ENCODE assay signal across 13 cellular contexts in genomic region chr7:26279405-26279804, GRCh38. TPM values are rescaled to one million over a fixed set of nuclear protein-coding genes. Genes with fewer than 3 reads are reported as not detected.
DNase-seq lines count a peak whose midpoint lies in the region; ATAC-seq, FAIRE-seq and TF ChIP-seq lines count a peak whose summit lies in the region.
"Had no signal": no experiment of that assay in that cellular context is flagged by ENCODE, and none has a peak within 500 bp of the region (broad histone marks: within the 10 kb centered on the region; RNA-seq: fewer than 3 reads in every experiment).

No MANE protein-coding gene starts in this region.

- no peak for TF ChIP-seq POLR2A in H1 (IDR thresholded peaks at IDR 0.05; ENCODE audit: control extremely low read depth in 1 of 2, low read depth in 2 of 2, low read length in 2 of 2)

- H3K9me3 Mint-ChIP-seq in CD4-positive, CD25-positive, alpha-beta regulatory T cell: no peaks in the 10 kb centered on the region
- H3K9me3 Mint-ChIP-seq: nephron had no signal

- H3K4me3 ChIP-seq in CD4-positive, CD25-positive, alpha-beta regulatory T cell (ENCODE audit: low read depth, low read length): peak overlapping the region; percentile 63
- H3K4me3 ChIP-seq in H1 (ENCODE audit: extremely low read depth in 1 of 4, insufficient read depth in 2 of 4, low read depth in 3 of 4, low read length in 4 of 4): no peak overlapping the region
- H3K4me3 ChIP-seq: thyroid gland had no signal

- H2BK12ac ChIP-seq in H1 (ENCODE audit: low read depth, low read length): no peak overlapping the region

- H3K4ac ChIP-seq in H1 (replicated peaks; ENCODE audit: insufficient read length, low read depth, low read length): no peak overlapping the region

- peak overlapping the region; percentile 14 for H3K27ac ChIP-seq in CD4-positive, CD25-positive, alpha-beta regulatory T cell (ENCODE audit: insufficient read depth, low read length, poor library complexity, severe bottlenecking)
- H3K27ac ChIP-seq in H1 (ENCODE audit: low read depth, low read length): no peak overlapping the region
- H3K27ac ChIP-seq: thyroid gland had no signal

- H3K23ac ChIP-seq in H1 (ENCODE audit: insufficient read length): no peak overlapping the region

- no peak overlapping the region for H3K14ac ChIP-seq in H1 (ENCODE audit: insufficient read length)

- no peak overlapping the region for H3K4me2 ChIP-seq in H1 (ENCODE audit: insufficient read depth in 1 of 2, low read depth in 2 of 2, low read length in 2 of 2)

- no peak overlapping the region for H4K91ac ChIP-seq in H1 (replicated peaks; ENCODE audit: insufficient read length, low read length)

- H3K79me2 ChIP-seq in H1 (ENCODE audit: control insufficient read depth in 1 of 2, insufficient read depth in 2 of 2, low read length in 2 of 2): no peaks in the 10 kb centered on the region

- H2BK20ac ChIP-seq in H1 (ENCODE audit: low read length): no peak overlapping the region

- H4K8ac ChIP-seq in H1 (ENCODE audit: extremely low read depth, insufficient read depth, low read length): no peak overlapping the region

- no peak overlapping the region for H3K56ac ChIP-seq in H1 (replicated peaks; ENCODE audit: insufficient read length, low read depth, low read length)

- no peak for TF ChIP-seq EP300 in H1 (IDR thresholded peaks at IDR 0.05; ENCODE audit: borderline replicate concordance in 1 of 2, low read depth in 2 of 2, low read length in 2 of 2)

- peak; percentile 6 to 80 (median 30) for DNase-seq in CD4-positive, CD25-positive, alpha-beta regulatory T cell
- DNase-seq in OCI-M1 (lab: John Stamatoyannopoulos, UW): peak; percentile 55
- DNase-seq in H1 (ENCODE audit: low read depth in 1 of 2, low spot score in 2 of 2): no peak
- no peak for DNase-seq in posterior vena cava (ENCODE audit: low spot score)
- DNase-seq in NOMO-1 treated with DMSO at 0.1 percent for 48 hours (lab: John Stamatoyannopoulos, UW; ENCODE audit: unreplicated experiment): no peak
- DNase-seq: activated gamma-delta T cell; effector CD4-positive, alpha-beta T cell; NCI-H446 treated with DMSO at 0.1 percent for 48 hours; thyroid gland had no signal

- H4K20me1 ChIP-seq in H1 (replicated peaks in 1 of 2; ENCODE audit: control insufficient read depth in 1 of 2, insufficient read depth in 2 of 2, low read length in 2 of 2): no peaks in the 10 kb centered on the region

- H4K5ac ChIP-seq in H1 (ENCODE audit: insufficient read length, low read depth, low read length): no peak overlapping the region

- no peaks in the 10 kb centered on the region for H3K79me1 ChIP-seq in H1 (ENCODE audit: low read depth, low read length)

- H3K36me3 ChIP-seq in CD4-positive, CD25-positive, alpha-beta regulatory T cell (ENCODE audit: control insufficient read depth, insufficient read depth, low read length): no peaks in the 10 kb centered on the region
- H3K36me3 ChIP-seq in H1 (ENCODE audit: control insufficient read depth in 2 of 4, insufficient read depth in 4 of 4, low read length in 3 of 4): no peaks in the 10 kb centered on the region
- H3K36me3 ChIP-seq: thyroid gland had no signal

- no peaks in the 10 kb centered on the region for H3K36me3 Mint-ChIP-seq in CD4-positive, CD25-positive, alpha-beta regulatory T cell

- H3K9me3 ChIP-seq in CD4-positive, CD25-positive, alpha-beta regulatory T cell (ENCODE audit: control insufficient read depth in 2 of 2, low read length in 2 of 2): no peaks in the 10 kb centered on the region
- H3K9me3 ChIP-seq in H1 (ENCODE audit: insufficient read depth in 2 of 2, low read depth in 1 of 2, low read length in 1 of 2): peaks cover 0 to 3% of the 10 kb centered on the region in 2 experiments; a peak in 1 of 4 replicates
- H3K9me3 ChIP-seq: thyroid gland had no signal

- WGBS in H1 (ENCODE audit: extremely low coverage in 1 of 2, insufficient coverage in 1 of 2, insufficient read length in 1 of 2, insufficient replicate concordance in 2 of 2, low coverage in 1 of 2, low lambda C conversion rate in 2 of 2, missing lambda C conversion rate in 1 of 2), 2 experiments: 96% methylated on average over 4 of the region's 4 CpGs; no CpG with 5 or more reads in 1 of the 2 experiments

- no peaks in the 10 kb centered on the region for H3K23me2 ChIP-seq in H1 (ENCODE audit: low read depth, low read length)

- H3K4me3 Mint-ChIP-seq in CD4-positive, CD25-positive, alpha-beta regulatory T cell: peak overlapping the region; percentile 3 to 74 (median 42)
- H3K4me3 Mint-ChIP-seq: nephron had no signal

- no peak overlapping the region for H3K9ac ChIP-seq in H1 (replicated peaks in 1 of 4; ENCODE audit: extremely low read depth in 1 of 4, low read depth in 3 of 4, low read length in 3 of 4)

- POLR2A ChIA-PET in H1 (lab: Charles Lee; ENCODE audit: partially characterized antibody): no interaction called here

- TF ChIP-seq RAD21 in H1 (IDR thresholded peaks at IDR 0.05 in 1 of 2, conservative IDR thresholded peaks at IDR 0.05 in 1 of 2; ENCODE audit: low read depth in 2 of 2, low read length in 2 of 2): no peak

- FAIRE-seq in H1 (lab: Jason Lieb, UNC): no peak

- H3K4me1 ChIP-seq in CD4-positive, CD25-positive, alpha-beta regulatory T cell (ENCODE audit: control insufficient read depth, insufficient read depth, low read length, poor library complexity, severe bottlenecking): peaks cover 6% of the 10 kb centered on the region
- no peaks in the 10 kb centered on the region for H3K4me1 ChIP-seq in H1 (replicated peaks in 1 of 4; ENCODE audit: control insufficient read depth in 3 of 4, insufficient read depth in 4 of 4, low read length in 3 of 4)
- H3K4me1 ChIP-seq: thyroid gland had no signal

- peaks cover 3% of the 10 kb centered on the region for H3K27me3 Mint-ChIP-seq in CD4-positive, CD25-positive, alpha-beta regulatory T cell

- H3K4me1 Mint-ChIP-seq in CD4-positive, CD25-positive, alpha-beta regulatory T cell: peaks cover 5 to 17% (median 12%) of the 10 kb centered on the region in 4 donors
- H3K4me1 Mint-ChIP-seq: nephron had no signal

- peak overlapping the region; percentile 3 to 89 (median 62) for H3K27ac Mint-ChIP-seq in CD4-positive, CD25-positive, alpha-beta regulatory T cell
- H3K27ac Mint-ChIP-seq: nephron had no signal

- no peak overlapping the region for H2AK5ac ChIP-seq in H1 (ENCODE audit: low read depth, low read length)

- CTCF ChIA-PET in H1 (lab: Charles Lee; ENCODE audit: partially characterized antibody): interaction anchor here (1.3 kb wide), 1 partner anchor 401 kb away, joined by 3 read pairs; no protein-coding TSS in a partner anchor

- H3K27me3 ChIP-seq in CD4-positive, CD25-positive, alpha-beta regulatory T cell (ENCODE audit: control insufficient read depth, insufficient read depth, low read length): no peaks in the 10 kb centered on the region
- no peaks in the 10 kb centered on the region for H3K27me3 ChIP-seq in H1 (replicated peaks in 1 of 4; ENCODE audit: control insufficient read depth in 3 of 4, extremely low read depth in 1 of 4, insufficient read depth in 3 of 4, low read length in 3 of 4)
- H3K27me3 ChIP-seq: thyroid gland had no signal

- peak overlapping the region; percentile 56 for H2AFZ ChIP-seq in H1 (ENCODE audit: low read length)

- H2BK5ac ChIP-seq in H1 (ENCODE audit: low read depth, low read length): no peak overlapping the region

- H2BK15ac ChIP-seq in H1 (ENCODE audit: low read length): no peak overlapping the region

- no peak overlapping the region for H2BK120ac ChIP-seq in H1 (replicated peaks; ENCODE audit: low read depth, low read length)

- no peak overlapping the region for H3K18ac ChIP-seq in H1 (ENCODE audit: extremely low read depth, low read length)

- peak in 1 of 2 donors; percentile 28 for ATAC-seq in CD4-positive, CD25-positive, alpha-beta regulatory T cell (ENCODE audit: low read depth in 2 of 2)
- ATAC-seq in GM19467 (IDR thresholded peaks at IDR 0.05; ENCODE audit: unreplicated experiment) (peak; percentile 66), GM21723 (IDR thresholded peaks at IDR 0.05; ENCODE audit: unreplicated experiment) (no peak), HG03571 (IDR thresholded peaks at IDR 0.05; ENCODE audit: unreplicated experiment) (no peak)

- intact Hi-C loops in posterior vena cava (cut with DNase I): no loop called here

- TF ChIP-seq CTCF in H1 (IDR thresholded peaks at IDR 0.05; ENCODE audit: control extremely low read depth in 1 of 3, insufficient read depth in 1 of 3, low read depth in 1 of 3, low read length in 3 of 3): no peak

TF ChIP-seq in H1, 55 proteins besides CTCF, POLR2A, EP300 and RAD21 (continues in another document):
- TF ChIP-seq, protein P1, sequence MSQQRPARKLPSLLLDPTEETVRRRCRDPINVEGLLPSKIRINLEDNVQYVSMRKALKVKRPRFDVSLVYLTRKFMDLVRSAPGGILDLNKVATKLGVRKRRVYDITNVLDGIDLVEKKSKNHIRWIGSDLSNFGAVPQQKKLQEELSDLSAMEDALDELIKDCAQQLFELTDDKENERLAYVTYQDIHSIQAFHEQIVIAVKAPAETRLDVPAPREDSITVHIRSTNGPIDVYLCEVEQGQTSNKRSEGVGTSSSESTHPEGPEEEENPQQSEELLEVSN (IDR thresholded peaks at IDR 0.05): no peak
- TF ChIP-seq SP2 (IDR thresholded peaks at IDR 0.05; ENCODE audit: low read length) (no peak), RXRA (IDR thresholded peaks at IDR 0.05; ENCODE audit: insufficient read depth, low read depth, low read length) (no peak), KDM1A (IDR thresholded peaks at IDR 0.05; ENCODE audit: borderline replicate concordance, low read length) (no peak), ASH2L (IDR thresholded peaks at IDR 0.05; ENCODE audit: low read length) (no peak), BRCA1 (IDR thresholded peaks at IDR 0.05; ENCODE audit: low read depth, low read length) (no peak), SUZ12 (IDR thresholded peaks at IDR 0.05; ENCODE audit: low read length) (no peak), BACH1 (IDR thresholded peaks at IDR 0.05; ENCODE audit: low read length) (no peak)
- TF ChIP-seq, protein P2, sequence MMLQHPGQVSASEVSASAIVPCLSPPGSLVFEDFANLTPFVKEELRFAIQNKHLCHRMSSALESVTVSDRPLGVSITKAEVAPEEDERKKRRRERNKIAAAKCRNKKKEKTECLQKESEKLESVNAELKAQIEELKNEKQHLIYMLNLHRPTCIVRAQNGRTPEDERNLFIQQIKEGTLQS (IDR thresholded peaks at IDR 0.05; ENCODE audit: insufficient read depth, low read depth, low read length): no peak

RNA-seq across cellular contexts. Expression of gene SNX10, which starts 12.3 kb away (rescaled TPM):
- 14.4 TPM for total RNA-seq in CD4-positive, CD25-positive, alpha-beta regulatory T cell
- 10 to 100 TPM; 25.5 to 41.5 (median 29.4) TPM for polyA plus RNA-seq in CD4-positive, CD25-positive, alpha-beta regulatory T cell
- total RNA-seq in H1 (2021; fragmentation: NEBNext Ultra II Directional; extraction: Animal tissue kit (Norgen Biotek cat#: 25700)): 9.6 and 9.9 TPM in 2 replicates
- polyA plus RNA-seq in H1 (2011; rRNA removed): 1.9 and 4.4 TPM in 2 replicates
- polyA plus RNA-seq in H1 (2011; cell fraction: cytosol; rRNA removed): 5.2 TPM
- polyA plus RNA-seq in H1 (2011; cell fraction: nucleus; rRNA removed): 4.8 TPM
- 6.5 to 9.6 TPM (median 8.0 TPM) in 4 replicates for polyA plus RNA-seq in H1 (2012, experiment 1 of 2)
- 0.58 TPM for polyA plus RNA-seq in H1 (2012, experiment 2 of 2)
- polyA plus RNA-seq in H1 (2013, experiment 1 of 2): 11.1 TPM
- 10.9 TPM for polyA plus RNA-seq in H1 (2013, experiment 2 of 2)
- 6.8 and 8.4 TPM in 2 replicates for polyA minus RNA-seq in H1 (2011; rRNA and poly(A)+ RNA removed)
- polyA minus RNA-seq in H1 (2011; cell fraction: cytosol; rRNA and poly(A)+ RNA removed): 3.8 TPM
- 7.8 TPM for polyA minus RNA-seq in H1 (2011; cell fraction: nucleus; rRNA and poly(A)+ RNA removed)
- total RNA-seq in posterior vena cava: 1 to 10 TPM; 4.0 to 6.5 TPM

Comparison
In these comparisons a context has a peak if more than half of its experiments do, and no peak if none do; other contexts are left out.
1. DNase-seq: peak in CD4-positive, CD25-positive, alpha-beta regulatory T cell (3 of 3) and OCI-M1 (single experiment); none in H1 (0 of 2), posterior vena cava (single experiment) and NOMO-1 treated with DMSO at 0.1 percent for 48 hours (single experiment).